1 cellular context compared by ENCODE assay signal in genomic region chr6:108677357-108677756, GRCh38.
TF ChIP-seq lines count a peak whose summit lies in the region.

No MANE protein-coding gene starts in this region.

TF ChIP-seq in HEK293, 187 proteins besides CTCF, POLR2A, EP300 and RAD21 (continued from another document and continues in another):
- 0 out of 2 replicates have a peak, but pooled peaks have one; percentile 56 for TF ChIP-seq TSHZ1 (tag by site-specific recombination; IDR thresholded peaks at IDR 0.05; ENCODE audit: borderline replicate concordance)
- no peak for TF ChIP-seq BCL11B (tag by site-specific recombination; IDR thresholded peaks at IDR 0.05; ENCODE audit: low read depth)
- TF ChIP-seq ZNF645 (tag by site-specific recombination; IDR thresholded peaks at IDR 0.05) = no peak
- peak; percentile 46; the same call in 1 of the 2 replicates for TF ChIP-seq ZNF2 (tag by site-specific recombination; IDR thresholded peaks at IDR 0.05)
- no peak for TF ChIP-seq FEZF1 (tag by site-specific recombination; IDR thresholded peaks at IDR 0.05)
- TF ChIP-seq ZNF221 (tag by site-specific recombination; IDR thresholded peaks at IDR 0.05; ENCODE audit: borderline replicate concordance) = no peak
- TF ChIP-seq ZBTB6 (tag by site-specific recombination; IDR thresholded peaks at IDR 0.05) = no peak
- TF ChIP-seq ZNF362 (tag by site-specific recombination; IDR thresholded peaks at IDR 0.05) = no peak
- TF ChIP-seq KLF17 (tag by site-specific recombination; IDR thresholded peaks at IDR 0.05) = peak; percentile 42; the same call in 1 of the 2 replicates
- no peak for TF ChIP-seq ZNF19 (tag by site-specific recombination; IDR thresholded peaks at IDR 0.05; ENCODE audit: low read depth)
- no peak for TF ChIP-seq ZFP69B (tag by site-specific recombination; IDR thresholded peaks at IDR 0.05)
- TF ChIP-seq ZNF610 (tag by site-specific recombination; IDR thresholded peaks at IDR 0.05; ENCODE audit: borderline replicate concordance) = no peak
- TF ChIP-seq ZNF580 (tag by site-specific recombination; IDR thresholded peaks at IDR 0.05) = no peak
- no peak for TF ChIP-seq GLIS1 (tag by site-specific recombination; IDR thresholded peaks at IDR 0.05)
- TF ChIP-seq HOXC10 (CRISPR knock-in tag; IDR thresholded peaks at IDR 0.05) = no peak
- peak; percentile 85 for TF ChIP-seq WT1 (tag by site-specific recombination; IDR thresholded peaks at IDR 0.05)
- no peak for TF ChIP-seq ZNF473 (tag by site-specific recombination; IDR thresholded peaks at IDR 0.05)
- TF ChIP-seq ZBTB11 (tag by site-specific recombination; conservative IDR thresholded peaks at IDR 0.05; ENCODE audit: low read depth) = no peak
- TF ChIP-seq ELK4 (IDR thresholded peaks at IDR 0.05; ENCODE audit: borderline replicate concordance, low read depth, low read length) = no peak
- TF ChIP-seq OVOL3 (tag by site-specific recombination; IDR thresholded peaks at IDR 0.05) = peak; percentile 17; the same call in 1 of the 2 replicates
- peak; percentile 45; the same call in 1 of the 2 replicates for TF ChIP-seq ZSCAN30 (tag by site-specific recombination; IDR thresholded peaks at IDR 0.05)
- no peak for TF ChIP-seq ZNF138 (tag by site-specific recombination; IDR thresholded peaks at IDR 0.05; ENCODE audit: borderline replicate concordance)
- no peak for TF ChIP-seq ZFHX2 (tag by site-specific recombination; conservative IDR thresholded peaks at IDR 0.05)
- TF ChIP-seq ZNF398 (tag by site-specific recombination; IDR thresholded peaks at IDR 0.05) = no peak
- no peak for TF ChIP-seq ZNF843 (tag by site-specific recombination; IDR thresholded peaks at IDR 0.05)
- TF ChIP-seq PBX3 (CRISPR knock-in tag; IDR thresholded peaks at IDR 0.05) = no peak
- no peak for TF ChIP-seq ZNF488 (tag by site-specific recombination; IDR thresholded peaks at IDR 0.05)
- no peak for TF ChIP-seq ZNF211 (tag by site-specific recombination; IDR thresholded peaks at IDR 0.05; ENCODE audit: low read depth)
- TF ChIP-seq ZBTB1 (tag by site-specific recombination; IDR thresholded peaks at IDR 0.05) = no peak
- no peak for TF ChIP-seq ZNF324 (tag by site-specific recombination; IDR thresholded peaks at IDR 0.05)
- TF ChIP-seq ZNF549 (tag by site-specific recombination; IDR thresholded peaks at IDR 0.05) = no peak
- TF ChIP-seq BCL6B (tag by site-specific recombination; IDR thresholded peaks at IDR 0.05) = no peak
- TF ChIP-seq ZNF692 (tag by site-specific recombination; IDR thresholded peaks at IDR 0.05) = no peak
- TF ChIP-seq ZNF792 (tag by site-specific recombination; IDR thresholded peaks at IDR 0.05) = no peak
- TF ChIP-seq ZXDB (tag by site-specific recombination; IDR thresholded peaks at IDR 0.05) = no peak
- peak; percentile 95 for TF ChIP-seq ZNF394 (tag by site-specific recombination; IDR thresholded peaks at IDR 0.05; ENCODE audit: borderline replicate concordance)
